In the genomic region with DNA sequence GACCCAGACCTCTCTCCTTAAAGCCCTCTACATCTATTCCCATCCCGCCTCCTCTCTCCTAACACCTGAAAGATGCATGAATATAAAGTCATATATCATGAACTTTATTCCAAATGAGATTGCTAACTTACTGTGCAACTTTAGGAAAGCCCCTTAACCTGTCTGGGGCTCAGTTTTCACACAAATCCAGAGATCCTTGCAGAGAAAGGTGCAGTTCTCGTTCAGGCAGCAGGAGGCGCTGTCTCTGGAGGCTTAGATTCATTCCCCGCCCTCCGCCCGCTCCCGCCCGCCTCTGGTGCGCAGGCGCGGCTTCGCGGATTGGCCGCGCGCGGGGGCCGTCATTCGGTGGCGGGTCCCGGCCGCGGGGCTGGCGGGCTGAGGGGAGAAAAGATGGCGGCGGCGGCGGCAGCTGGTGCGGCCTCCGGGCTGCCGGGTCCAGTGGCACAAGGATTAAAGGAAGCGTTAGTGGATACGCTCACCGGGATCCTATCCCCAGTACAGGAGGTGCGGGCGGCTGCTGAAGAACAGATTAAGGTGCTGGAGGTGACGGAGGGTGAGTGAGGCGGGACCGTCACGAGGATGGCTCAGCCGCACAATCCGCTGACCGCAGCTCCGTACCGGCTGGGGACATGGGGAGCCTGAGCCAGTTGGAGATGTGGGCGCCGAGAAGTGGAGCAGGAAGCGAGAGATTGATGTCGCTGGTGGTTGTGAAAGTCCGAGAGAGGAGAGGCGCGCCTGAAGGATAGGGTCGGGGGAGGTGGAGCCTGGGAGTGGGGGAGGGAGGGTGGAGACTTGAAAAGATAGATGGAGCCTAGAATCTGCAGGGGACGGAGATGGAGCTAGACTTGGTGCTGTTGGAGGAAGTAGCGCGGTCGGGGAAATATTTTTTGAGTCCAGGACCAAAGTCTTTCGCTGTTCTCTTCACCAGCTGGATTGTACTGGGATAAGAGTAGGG, we compare ENCODE assay signal across 8 cellular contexts. TPM values are rescaled to one million over a fixed set of nuclear protein-coding genes. Genes with fewer than 3 reads are reported as not detected.
A peak's percentile ranks its signal among the peaks of the same experiment; 100 is the strongest.
DNase-seq lines count a peak whose midpoint lies in the region; ATAC-seq and TF ChIP-seq lines count a peak whose summit lies in the region.

A gene (plus strand): TSS at position 338 of the 955 bp plus-strand sequence. CDS start 53 bp downstream, at position 391.

- H3K27ac ChIP-seq in lung (ENCODE audit: low read depth in 1 of 2, low read length in 1 of 2), result peak within 1 kb of the TSS; percentile 90 to 94

- TF ChIP-seq CTCF in lung (IDR thresholded peaks at IDR 0.05; ENCODE audit: control extremely low read depth, extremely low read depth), result peak; percentile 91

- DNase-seq in CMK (ENCODE audit: low read depth) (peak; percentile 80), HS-27A (ENCODE audit: low read depth) (peak; percentile 73), NK-92 (lab: John Stamatoyannopoulos, UW; ENCODE audit: unreplicated experiment) (peak; percentile 31), lung (ENCODE audit: low spot score) (peak; percentile 93)
- peak; percentile 80 to 92 for DNase-seq in activated CD8-positive, alpha-beta memory T cell treated with anti-CD3 and anti-CD28 coated beads for 1 hour (ENCODE audit: extremely low read depth in 1 of 2, low read depth in 1 of 2)
- peak; percentile 92 for DNase-seq in effector CD4-positive, alpha-beta T cell
- peak; percentile 91 to 94 (median 91) for DNase-seq in stimulated activated CD4-positive, alpha-beta T cell treated with anti-CD3 and anti-CD28 coated beads, TNF-alpha, amount 100 ng/mL, for 24 hours (ENCODE audit: low read depth in 3 of 3)

- no peaks in the 10 kb centered on the region for H3K9me3 ChIP-seq in lung (ENCODE audit: control insufficient read depth in 2 of 2, insufficient read depth in 1 of 2, low read length in 1 of 2)

- H3K4me1 ChIP-seq in lung (ENCODE audit: control insufficient read depth in 2 of 2, insufficient read depth in 2 of 2, low read length in 2 of 2), result peaks cover 4 to 24% of the 10 kb centered on the region in 2 donors

- H3K36me3 ChIP-seq in lung (ENCODE audit: control insufficient read depth in 2 of 2, insufficient read depth in 2 of 2, low read length in 2 of 2), result peaks cover 0 to 3% of the 10 kb centered on the region in 2 donors

- H3K4me3 ChIP-seq in lung, result peak within 1 kb of the TSS; percentile 89

- no peaks in the 10 kb centered on the region for H3K27me3 ChIP-seq in lung (ENCODE audit: control insufficient read depth, insufficient read depth)

- WGBS in lung, 2 donors, result 1% methylated on average over 58 of the region's 58 CpGs

- ATAC-seq in GM19463 (IDR thresholded peaks at IDR 0.05; ENCODE audit: unreplicated experiment), result peak; percentile 89
- peak; percentile 98 for ATAC-seq in lung (ENCODE audit: insufficient read depth, low FRiP score)

RNA-seq across cellular contexts. Expression of the gene that starts here (rescaled TPM):
- 10 to 100 TPM; 37.2 to 52.3 TPM for total RNA-seq in lung
- polyA plus RNA-seq in lung, result 10 to 100 TPM; 16.7 to 24.4 TPM

Comparison
In these comparisons a context has a peak if more than half of its experiments do, and no peak if none do; other contexts are left out.
1. Peak in every context shown above with its lines: DNase-seq, ATAC-seq, H3K4me3 ChIP-seq and H3K27ac ChIP-seq.
2. DNase-seq: peak in every context shown above with its lines; median percentile 93 in lung; 92 in effector CD4-positive, alpha-beta T cell; 91 in stimulated activated CD4-positive, alpha-beta T cell treated with anti-CD3 and anti-CD28 coated beads, TNF-alpha, amount 100 ng/mL, for 24 hours; 86 in activated CD8-positive, alpha-beta memory T cell treated with anti-CD3 and anti-CD28 coated beads for 1 hour; 80 in CMK; 73 in HS-27A; 31 in NK-92.